ENCODE assay signal across 1 cellular context in genomic region chr14:23095196-23096108, GRCh38.
TF ChIP-seq lines count a peak whose summit lies in the region.

TSS of gene C14orf119 (plus strand) at chr14:23095505. CDS start at chr14:23097659, 2,154 bp downstream.

TF ChIP-seq in K562, 482 proteins besides CTCF, POLR2A, EP300 and RAD21 (continued from another document):
- TF ChIP-seq, protein P1, sequence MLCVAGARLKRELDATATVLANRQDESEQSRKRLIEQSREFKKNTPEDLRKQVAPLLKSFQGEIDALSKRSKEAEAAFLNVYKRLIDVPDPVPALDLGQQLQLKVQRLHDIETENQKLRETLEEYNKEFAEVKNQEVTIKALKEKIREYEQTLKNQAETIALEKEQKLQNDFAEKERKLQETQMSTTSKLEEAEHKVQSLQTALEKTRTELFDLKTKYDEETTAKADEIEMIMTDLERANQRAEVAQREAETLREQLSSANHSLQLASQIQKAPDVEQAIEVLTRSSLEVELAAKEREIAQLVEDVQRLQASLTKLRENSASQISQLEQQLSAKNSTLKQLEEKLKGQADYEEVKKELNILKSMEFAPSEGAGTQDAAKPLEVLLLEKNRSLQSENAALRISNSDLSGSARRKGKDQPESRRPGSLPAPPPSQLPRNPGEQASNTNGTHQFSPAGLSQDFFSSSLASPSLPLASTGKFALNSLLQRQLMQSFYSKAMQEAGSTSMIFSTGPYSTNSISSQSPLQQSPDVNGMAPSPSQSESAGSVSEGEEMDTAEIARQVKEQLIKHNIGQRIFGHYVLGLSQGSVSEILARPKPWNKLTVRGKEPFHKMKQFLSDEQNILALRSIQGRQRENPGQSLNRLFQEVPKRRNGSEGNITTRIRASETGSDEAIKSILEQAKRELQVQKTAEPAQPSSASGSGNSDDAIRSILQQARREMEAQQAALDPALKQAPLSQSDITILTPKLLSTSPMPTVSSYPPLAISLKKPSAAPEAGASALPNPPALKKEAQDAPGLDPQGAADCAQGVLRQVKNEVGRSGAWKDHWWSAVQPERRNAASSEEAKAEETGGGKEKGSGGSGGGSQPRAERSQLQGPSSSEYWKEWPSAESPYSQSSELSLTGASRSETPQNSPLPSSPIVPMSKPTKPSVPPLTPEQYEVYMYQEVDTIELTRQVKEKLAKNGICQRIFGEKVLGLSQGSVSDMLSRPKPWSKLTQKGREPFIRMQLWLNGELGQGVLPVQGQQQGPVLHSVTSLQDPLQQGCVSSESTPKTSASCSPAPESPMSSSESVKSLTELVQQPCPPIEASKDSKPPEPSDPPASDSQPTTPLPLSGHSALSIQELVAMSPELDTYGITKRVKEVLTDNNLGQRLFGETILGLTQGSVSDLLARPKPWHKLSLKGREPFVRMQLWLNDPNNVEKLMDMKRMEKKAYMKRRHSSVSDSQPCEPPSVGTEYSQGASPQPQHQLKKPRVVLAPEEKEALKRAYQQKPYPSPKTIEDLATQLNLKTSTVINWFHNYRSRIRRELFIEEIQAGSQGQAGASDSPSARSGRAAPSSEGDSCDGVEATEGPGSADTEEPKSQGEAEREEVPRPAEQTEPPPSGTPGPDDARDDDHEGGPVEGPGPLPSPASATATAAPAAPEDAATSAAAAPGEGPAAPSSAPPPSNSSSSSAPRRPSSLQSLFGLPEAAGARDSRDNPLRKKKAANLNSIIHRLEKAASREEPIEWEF (CRISPR knock-in tag; IDR thresholded peaks at IDR 0.05) = no peak
- TF ChIP-seq EP400 (IDR thresholded peaks at IDR 0.05) (peak; percentile 88), BMI1 (IDR thresholded peaks at IDR 0.05; ENCODE audit: low read length) (no peak), ZNF584 (CRISPR knock-in tag; IDR thresholded peaks at IDR 0.05; ENCODE audit: low read depth) (no peak), ZNF561 (CRISPR knock-in tag; conservative IDR thresholded peaks at IDR 0.05) (no peak), GTF2A2 (tag; IDR thresholded peaks at IDR 0.05) (no peak), ZNF766 (CRISPR knock-in tag; conservative IDR thresholded peaks at IDR 0.05) (no peak), ZSCAN32 (CRISPR knock-in tag; IDR thresholded peaks at IDR 0.05) (no peak), ZNF384 (IDR thresholded peaks at IDR 0.05; ENCODE audit: low read depth, low read length) (0 out of 2 replicates have a peak, but pooled peaks have one; percentile 22), ZNF23 (CRISPR knock-in tag; IDR thresholded peaks at IDR 0.05) (no peak), ZFP36 (IDR thresholded peaks at IDR 0.05; ENCODE audit: low read depth, low read length, partially characterized antibody) (no peak), MEIS2 (IDR thresholded peaks at IDR 0.05; ENCODE audit: partially characterized antibody) (peak; percentile 3), HDAC6 (IDR thresholded peaks at IDR 0.05; ENCODE audit: low read depth, low read length) (no peak)
- TF ChIP-seq, protein P2, sequence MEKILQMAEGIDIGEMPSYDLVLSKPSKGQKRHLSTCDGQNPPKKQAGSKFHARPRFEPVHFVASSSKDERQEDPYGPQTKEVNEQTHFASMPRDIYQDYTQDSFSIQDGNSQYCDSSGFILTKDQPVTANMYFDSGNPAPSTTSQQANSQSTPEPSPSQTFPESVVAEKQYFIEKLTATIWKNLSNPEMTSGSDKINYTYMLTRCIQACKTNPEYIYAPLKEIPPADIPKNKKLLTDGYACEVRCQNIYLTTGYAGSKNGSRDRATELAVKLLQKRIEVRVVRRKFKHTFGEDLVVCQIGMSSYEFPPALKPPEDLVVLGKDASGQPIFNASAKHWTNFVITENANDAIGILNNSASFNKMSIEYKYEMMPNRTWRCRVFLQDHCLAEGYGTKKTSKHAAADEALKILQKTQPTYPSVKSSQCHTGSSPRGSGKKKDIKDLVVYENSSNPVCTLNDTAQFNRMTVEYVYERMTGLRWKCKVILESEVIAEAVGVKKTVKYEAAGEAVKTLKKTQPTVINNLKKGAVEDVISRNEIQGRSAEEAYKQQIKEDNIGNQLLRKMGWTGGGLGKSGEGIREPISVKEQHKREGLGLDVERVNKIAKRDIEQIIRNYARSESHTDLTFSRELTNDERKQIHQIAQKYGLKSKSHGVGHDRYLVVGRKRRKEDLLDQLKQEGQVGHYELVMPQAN (IDR thresholded peaks at IDR 0.05; ENCODE audit: borderline replicate concordance) = peak; percentile 90
- TF ChIP-seq, protein P3, sequence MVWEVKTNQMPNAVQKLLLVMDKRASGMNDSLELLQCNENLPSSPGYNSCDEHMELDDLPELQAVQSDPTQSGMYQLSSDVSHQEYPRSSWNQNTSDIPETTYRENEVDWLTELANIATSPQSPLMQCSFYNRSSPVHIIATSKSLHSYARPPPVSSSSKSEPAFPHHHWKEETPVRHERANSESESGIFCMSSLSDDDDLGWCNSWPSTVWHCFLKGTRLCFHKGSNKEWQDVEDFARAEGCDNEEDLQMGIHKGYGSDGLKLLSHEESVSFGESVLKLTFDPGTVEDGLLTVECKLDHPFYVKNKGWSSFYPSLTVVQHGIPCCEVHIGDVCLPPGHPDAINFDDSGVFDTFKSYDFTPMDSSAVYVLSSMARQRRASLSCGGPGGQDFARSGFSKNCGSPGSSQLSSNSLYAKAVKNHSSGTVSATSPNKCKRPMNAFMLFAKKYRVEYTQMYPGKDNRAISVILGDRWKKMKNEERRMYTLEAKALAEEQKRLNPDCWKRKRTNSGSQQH (CRISPR knock-in tag; IDR thresholded peaks at IDR 0.05) = 0 out of 2 replicates have a peak, but pooled peaks have one; percentile 19
